In the genomic region with DNA sequence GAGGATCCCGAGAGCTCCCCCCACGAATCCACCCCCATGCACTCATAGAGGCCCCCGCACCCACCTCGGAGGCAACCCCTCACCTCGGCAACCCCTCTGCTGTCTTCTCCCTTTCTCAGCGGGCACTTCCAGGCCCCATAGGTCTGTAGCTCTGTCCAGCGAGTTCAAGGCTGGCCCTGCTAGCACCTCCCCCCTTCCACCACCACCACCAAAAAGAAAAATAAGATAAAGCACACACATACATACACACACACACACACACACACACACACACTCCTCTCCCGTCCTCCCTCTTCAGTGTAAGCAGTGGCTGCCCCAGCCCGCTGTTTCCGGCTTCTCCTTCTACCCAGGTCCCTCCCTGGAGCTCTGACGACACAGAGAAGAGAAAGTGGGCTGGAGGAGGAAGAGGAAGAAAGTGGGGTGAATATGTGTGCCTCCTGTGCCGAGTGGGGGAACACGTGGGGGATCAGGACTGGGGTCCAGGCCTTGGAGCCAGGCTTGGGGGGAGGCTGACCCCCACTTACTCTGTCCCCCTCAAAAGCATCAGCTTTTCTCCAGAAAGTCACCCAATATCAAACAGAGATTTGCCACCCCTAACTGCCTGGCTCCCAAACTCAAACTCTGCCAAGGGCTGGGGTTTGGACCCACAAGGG, we compare ENCODE assay signal across 8 cellular contexts. TPM values are rescaled to one million over a fixed set of nuclear protein-coding genes. Genes with fewer than 3 reads are reported as not detected.
A peak's percentile ranks its signal among the peaks of the same experiment; 100 is the strongest.
DNase-seq lines count a peak whose midpoint lies in the region; ATAC-seq and TF ChIP-seq lines count a peak whose summit lies in the region.

A gene with protein sequence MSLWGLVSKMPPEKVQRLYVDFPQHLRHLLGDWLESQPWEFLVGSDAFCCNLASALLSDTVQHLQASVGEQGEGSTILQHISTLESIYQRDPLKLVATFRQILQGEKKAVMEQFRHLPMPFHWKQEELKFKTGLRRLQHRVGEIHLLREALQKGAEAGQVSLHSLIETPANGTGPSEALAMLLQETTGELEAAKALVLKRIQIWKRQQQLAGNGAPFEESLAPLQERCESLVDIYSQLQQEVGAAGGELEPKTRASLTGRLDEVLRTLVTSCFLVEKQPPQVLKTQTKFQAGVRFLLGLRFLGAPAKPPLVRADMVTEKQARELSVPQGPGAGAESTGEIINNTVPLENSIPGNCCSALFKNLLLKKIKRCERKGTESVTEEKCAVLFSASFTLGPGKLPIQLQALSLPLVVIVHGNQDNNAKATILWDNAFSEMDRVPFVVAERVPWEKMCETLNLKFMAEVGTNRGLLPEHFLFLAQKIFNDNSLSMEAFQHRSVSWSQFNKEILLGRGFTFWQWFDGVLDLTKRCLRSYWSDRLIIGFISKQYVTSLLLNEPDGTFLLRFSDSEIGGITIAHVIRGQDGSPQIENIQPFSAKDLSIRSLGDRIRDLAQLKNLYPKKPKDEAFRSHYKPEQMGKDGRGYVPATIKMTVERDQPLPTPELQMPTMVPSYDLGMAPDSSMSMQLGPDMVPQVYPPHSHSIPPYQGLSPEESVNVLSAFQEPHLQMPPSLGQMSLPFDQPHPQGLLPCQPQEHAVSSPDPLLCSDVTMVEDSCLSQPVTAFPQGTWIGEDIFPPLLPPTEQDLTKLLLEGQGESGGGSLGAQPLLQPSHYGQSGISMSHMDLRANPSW (minus strand): TSS at position 317 of the 653 bp plus-strand sequence. CDS start 3,084 bp downstream, outside the sequence.

- peak within 1 kb of the TSS; percentile 98 for H3K27ac ChIP-seq in GM23248
- H3K27ac ChIP-seq in MM.1S (ENCODE audit: low read length) = peak within 1 kb of the TSS; percentile 79
- peak within 1 kb of the TSS; percentile 100 for H3K27ac ChIP-seq in caudate nucleus (ENCODE audit: low read depth, low read length)

- H3K9me3 Mint-ChIP-seq in activated B cell treated with CpG ODN at 0.5 μM for 24 hours = no peaks in the 10 kb centered on the region

- peak within 1 kb of the TSS; percentile 100 for H3K4me3 Mint-ChIP-seq in activated B cell treated with CpG ODN at 0.5 μM for 24 hours

- H3K27ac Mint-ChIP-seq in activated B cell treated with CpG ODN at 0.5 μM for 24 hours = peak within 1 kb of the TSS; percentile 98

- H3K4me1 Mint-ChIP-seq in activated B cell treated with CpG ODN at 0.5 μM for 24 hours = peaks cover 46% of the 10 kb centered on the region

- no peak for TF ChIP-seq CTCF in MM.1S (IDR thresholded peaks at IDR 0.05; ENCODE audit: low read length)
- TF ChIP-seq CTCF in activated B cell treated with CpG ODN at 0.5 μM for 24 hours (IDR thresholded peaks at IDR 0.05) = no peak

- no peaks in the 10 kb centered on the region for H3K27me3 ChIP-seq in GM23248 (replicated peaks; ENCODE audit: insufficient read depth)
- H3K27me3 ChIP-seq in MM.1S (replicated peaks; ENCODE audit: insufficient read depth, low read length) = no peaks in the 10 kb centered on the region

- H3K36me3 ChIP-seq in GM23248 (ENCODE audit: low read depth) (peaks cover 3% of the 10 kb centered on the region; the same call in 1 of the 2 replicates), MM.1S (replicated peaks; ENCODE audit: insufficient read depth, low read length) (no peaks in the 10 kb centered on the region)

- H3K27me3 Mint-ChIP-seq in activated B cell treated with CpG ODN at 0.5 μM for 24 hours = no peaks in the 10 kb centered on the region

- peaks cover 34% of the 10 kb centered on the region for H3K4me1 ChIP-seq in GM23248 (ENCODE audit: insufficient read depth)
- H3K4me1 ChIP-seq in MM.1S (ENCODE audit: low read length) = peaks cover 5% of the 10 kb centered on the region

- 0 to 1% methylated on average over 7 to 13 of the region's 13 CpGs for WGBS in GM23248 (ENCODE audit: low coverage in 1 of 2, low lambda C conversion rate in 2 of 2, missing lambda C conversion rate in 2 of 2), 2 experiments

- ATAC-seq in activated B cell treated with CpG ODN at 0.5 μM for 24 hours (ENCODE audit: low read depth) (peak; percentile 58), left colon (peak; percentile 79), GM18519 (IDR thresholded peaks at IDR 0.05; ENCODE audit: low FRiP score, unreplicated experiment) (no peak)

- H3K79me2 ChIP-seq in GM23248 (ENCODE audit: insufficient read depth) (peaks cover 48% of the 10 kb centered on the region), MM.1S (ENCODE audit: low read length) (peaks cover 12% of the 10 kb centered on the region; the same call in 1 of the 2 replicates)

- H3K36me3 Mint-ChIP-seq in activated B cell treated with CpG ODN at 0.5 μM for 24 hours (ENCODE audit: low read depth) = peaks cover 52% of the 10 kb centered on the region

- H3K4me2 ChIP-seq in GM23248 (ENCODE audit: unreplicated experiment) (peak within 1 kb of the TSS; percentile 97), MM.1S (ENCODE audit: low read depth, low read length) (peak within 1 kb of the TSS; percentile 98)

- H2AFZ ChIP-seq in GM23248 (peak within 1 kb of the TSS; percentile 64), MM.1S (ENCODE audit: low read length) (peak within 1 kb of the TSS; percentile 79)

- in situ Hi-C loops in GM23248 (cut with MboI) = no loop called here

- H3K9me2 ChIP-seq in GM23248 (ENCODE audit: insufficient read depth) (no peaks in the 10 kb centered on the region), MM.1S (replicated peaks; ENCODE audit: insufficient read depth, low read length) (no peaks in the 10 kb centered on the region)

- peak within 1 kb of the TSS; percentile 94 for H3K9ac ChIP-seq in GM23248
- H3K9ac ChIP-seq in MM.1S (ENCODE audit: low read length) = peak within 1 kb of the TSS; percentile 60

- H3K9me3 ChIP-seq in GM23248 (ENCODE audit: low read depth) = no peaks in the 10 kb centered on the region
- H3K9me3 ChIP-seq in MM.1S (replicated peaks; ENCODE audit: insufficient read depth, low read length) = no peaks in the 10 kb centered on the region

- CTCF ChIA-PET in activated B cell treated with CpG ODN at 0.5 μM for 24 hours (lab: Charles Lee) = interaction anchor here (0.8 to 3.9 kb wide), 31 partner anchors 8 to 597 kb away, joined by 3 to 368 read pairs (median 6); a partner anchor contains a TSS

- DNase-seq in ELF-1 (ENCODE audit: low read depth, low spot score) (peak; percentile 72), GM23248 (peak; percentile 92), MM.1S (peak; percentile 82), activated B cell treated with CpG ODN at 0.5 μM for 24 hours (peak; percentile 64), caudate nucleus (lab: John Stamatoyannopoulos, UW) (peak in 43 of 61 donors; percentile 14 to 81 (median 48)), left colon (peak; percentile 90 to 92)
- peak; percentile 83 for DNase-seq in stimulated activated CD4-positive, alpha-beta T cell treated with anti-CD3 and anti-CD28 coated beads, Interleukin-2, amount 100 ng/mL, for 4 hours (ENCODE audit: low read depth)

- H4K20me1 ChIP-seq in GM23248 (ENCODE audit: insufficient read depth) = no peaks in the 10 kb centered on the region
- H4K20me1 ChIP-seq in MM.1S (ENCODE audit: insufficient read depth, low read length) = no peaks in the 10 kb centered on the region

- intact Hi-C loops in activated B cell treated with CpG ODN at 0.5 μM for 24 hours (cut with micrococcal nuclease) (loop anchor here (1.0 kb wide), 2 partner anchors 386 to 985 kb away; a partner anchor contains a TSS), left colon (cut with DNase I, micrococcal nuclease) (loop anchor here (5.0 to 10.0 kb wide), 2 partner anchors 46 to 99 kb away; no protein-coding TSS in a partner anchor)

- H3F3A ChIP-seq in GM23248 (ENCODE audit: insufficient read depth) (peaks cover 6% of the 10 kb centered on the region; the same call in 1 of the 2 replicates), MM.1S (ENCODE audit: insufficient read depth, low read length) (peaks cover 14% of the 10 kb centered on the region)

- H3K4me3 ChIP-seq in GM23248 (peak within 1 kb of the TSS; percentile 83), MM.1S (ENCODE audit: low read length) (peak within 1 kb of the TSS; percentile 72)

- POLR2A ChIA-PET in activated B cell treated with CpG ODN at 0.5 μM for 24 hours (lab: Charles Lee) = interaction anchor here (0.6 to 17.0 kb wide), 52 partner anchors 7 to 1653 kb away, joined by 3 to 692 read pairs (median 6); a partner anchor contains a TSS

RNA-seq across cellular contexts. Expression of the gene that starts here (rescaled TPM):
- 95.1 and 103 TPM in 2 replicates for total RNA-seq in GM23248 (2014; rRNA removed; shearing (Covaris generic))
- polyA plus RNA-seq in GM23248 (2016; fragmentation: Nextera tagmentation; extraction: Ambion mirVana) = 67.4 and 70.7 TPM in 2 replicates
- 635 and 745 TPM in 2 replicates for total RNA-seq in activated B cell treated with CpG ODN at 0.5 μM for 24 hours
- total RNA-seq in left colon = 100 to 1,000 TPM; 182 to 214 TPM
